Comparison of ENCODE assay signal across 20 cellular contexts in genomic region chr3:198093082-198093679, GRCh38.
"Had no signal": no experiment of that assay in that cellular context is flagged by ENCODE, and none has a peak within 500 bp of the region (broad histone marks: within the 10 kb centered on the region; RNA-seq: fewer than 3 reads in every experiment).

No MANE protein-coding gene starts in this region.

- H3K4me2 ChIP-seq: SK-N-SH had no signal

- FAIRE-seq: HTR-8/SVneo had no signal

- H3K9me3 ChIP-seq: SK-N-SH had no signal

- H3K27ac ChIP-seq: HL-60, RWPE1 had no signal

- H3K9ac ChIP-seq: SK-N-SH had no signal

- DNase-seq: KBM-7, NCI-H1092, NCI-H1105 treated with DMSO at 0.1 percent for 48 hours, NCI-H1436, NCI-H187, NCI-H2029, NCI-H2081 treated with DMSO at 0.1 percent for 48 hours, NCI-H2171, NCI-H226, NCI-H446, NCI-H510A, NCI-H524 treated with DMSO at 0.1 percent for 48 hours, NCI-H69, NCI-H774, SHP77, SK-N-SH, SW 1271 had no signal
